Comparison of ENCODE assay signal across 13 cellular contexts in genomic region chr16:21647562-21648164, GRCh38. TPM values are rescaled to one million over a fixed set of nuclear protein-coding genes. Genes with fewer than 3 reads are reported as not detected.
DNase-seq lines count a peak whose midpoint lies in the region; ATAC-seq and TF ChIP-seq lines count a peak whose summit lies in the region.
"Had no signal": no experiment of that assay in that cellular context is flagged by ENCODE, and none has a peak within 500 bp of the region (broad histone marks: within the 10 kb centered on the region; RNA-seq: fewer than 3 reads in every experiment).

No MANE protein-coding gene starts in this region.

- WGBS in endodermal cell (ENCODE audit: insufficient coverage in 1 of 2, insufficient read length in 1 of 2), 2 experiments, result 88 to 98% methylated on average over 8 to 9 of the region's 9 CpGs

- H3K27ac Mint-ChIP-seq in stimulated activated naive CD8-positive, alpha-beta T cell treated with anti-CD3 and anti-CD28 coated beads, Interleukin-15, Interleukin-2, amounts not matched to agents 100 ng/mL and 50 ng/mL, for 24 hours, result peak overlapping the region; percentile 91
- H3K27ac Mint-ChIP-seq in stimulated activated naive CD8-positive, alpha-beta T cell treated with anti-CD3 and anti-CD28 coated beads, Interleukin-15, amount 100 ng/mL, for 72 hours, result peak overlapping the region in 1 of 2 donors; percentile 76
- H3K27ac Mint-ChIP-seq in central memory CD8-positive, alpha-beta T cell (ENCODE audit: low read depth), result peak overlapping the region; percentile 88
- no peak overlapping the region for H3K27ac Mint-ChIP-seq in endodermal cell

- H3K9ac ChIP-seq in endodermal cell (ENCODE audit: extremely low read depth, low read length, poor library complexity, severe bottlenecking), result no peak overlapping the region

- H3K27me3 Mint-ChIP-seq in stimulated activated naive CD8-positive, alpha-beta T cell treated with anti-CD3 and anti-CD28 coated beads, Interleukin-15, Interleukin-2, amounts not matched to agents 100 ng/mL and 50 ng/mL, for 24 hours, result no peaks in the 10 kb centered on the region
- no peaks in the 10 kb centered on the region for H3K27me3 Mint-ChIP-seq in stimulated activated naive CD8-positive, alpha-beta T cell treated with anti-CD3 and anti-CD28 coated beads, Interleukin-15, amount 100 ng/mL, for 72 hours
- H3K27me3 Mint-ChIP-seq in central memory CD8-positive, alpha-beta T cell, result no peaks in the 10 kb centered on the region
- no peaks in the 10 kb centered on the region for H3K27me3 Mint-ChIP-seq in endodermal cell (ENCODE audit: insufficient read depth)

- H3K27ac ChIP-seq in endodermal cell (ENCODE audit: low read depth, low read length), result no peak overlapping the region
- H3K27ac ChIP-seq: thoracic aorta had no signal

- peaks cover 68% of the 10 kb centered on the region for H3K4me1 Mint-ChIP-seq in stimulated activated naive CD8-positive, alpha-beta T cell treated with anti-CD3 and anti-CD28 coated beads, Interleukin-15, Interleukin-2, amounts not matched to agents 100 ng/mL and 50 ng/mL, for 24 hours (ENCODE audit: low read depth)
- H3K4me1 Mint-ChIP-seq in stimulated activated naive CD8-positive, alpha-beta T cell treated with anti-CD3 and anti-CD28 coated beads, Interleukin-15, amount 100 ng/mL, for 72 hours, result peaks cover 68% of the 10 kb centered on the region
- peaks cover 50% of the 10 kb centered on the region for H3K4me1 Mint-ChIP-seq in central memory CD8-positive, alpha-beta T cell
- peaks cover 16% of the 10 kb centered on the region for H3K4me1 Mint-ChIP-seq in endodermal cell

- no peak for TF ChIP-seq CTCF in endodermal cell (conservative IDR thresholded peaks at IDR 0.05)

- H3K36me3 Mint-ChIP-seq in stimulated activated naive CD8-positive, alpha-beta T cell treated with anti-CD3 and anti-CD28 coated beads, Interleukin-15, Interleukin-2, amounts not matched to agents 100 ng/mL and 50 ng/mL, for 24 hours (ENCODE audit: low read depth), result no peaks in the 10 kb centered on the region
- peaks cover 13% of the 10 kb centered on the region for H3K36me3 Mint-ChIP-seq in central memory CD8-positive, alpha-beta T cell (ENCODE audit: insufficient read depth)
- H3K36me3 Mint-ChIP-seq in endodermal cell (ENCODE audit: low read depth), result peaks cover 9% of the 10 kb centered on the region

- peaks cover 3% of the 10 kb centered on the region for H3K4me1 ChIP-seq in endodermal cell (ENCODE audit: control insufficient read depth, insufficient read depth, low read length)

- no peaks in the 10 kb centered on the region for H3K9me3 ChIP-seq in endodermal cell (ENCODE audit: control insufficient read depth, low read length)
- H3K9me3 ChIP-seq: thoracic aorta had no signal

- H3K36me3 ChIP-seq in endodermal cell (ENCODE audit: control insufficient read depth, insufficient read depth, low read length), result peaks cover 3% of the 10 kb centered on the region
- H3K36me3 ChIP-seq: thoracic aorta had no signal

- H3K27me3 ChIP-seq in endodermal cell (ENCODE audit: control insufficient read depth, insufficient read depth, low read length, poor library complexity, severe bottlenecking), result no peaks in the 10 kb centered on the region

- H3K4me3 ChIP-seq in endodermal cell (ENCODE audit: low read length), result no peak overlapping the region
- H3K4me3 ChIP-seq: thoracic aorta had no signal

- no peak for DNase-seq in stimulated activated naive CD8-positive, alpha-beta T cell treated with anti-CD3 and anti-CD28 coated beads, Interleukin-15, amount 100 ng/mL, for 72 hours
- no peak for DNase-seq in central memory CD8-positive, alpha-beta T cell (ENCODE audit: low spot score in 2 of 2)
- no peak for DNase-seq in HK-2 (ENCODE audit: unreplicated experiment)
- DNase-seq in SKM-1 (lab: John Stamatoyannopoulos, UW; ENCODE audit: unreplicated experiment), result no peak
- DNase-seq in endodermal cell, result no peak
- no peak for DNase-seq in inferior parietal cortex (ENCODE audit: extremely low spot score)
- DNase-seq: AML-193, MV-4-11, NCI-H748 treated with DMSO at 0.1 percent for 48 hours, SW 1271 had no signal

- peak overlapping the region; percentile 48 for H3K4me3 Mint-ChIP-seq in stimulated activated naive CD8-positive, alpha-beta T cell treated with anti-CD3 and anti-CD28 coated beads, Interleukin-15, Interleukin-2, amounts not matched to agents 100 ng/mL and 50 ng/mL, for 24 hours
- peak overlapping the region in 1 of 2 donors; percentile 66 for H3K4me3 Mint-ChIP-seq in stimulated activated naive CD8-positive, alpha-beta T cell treated with anti-CD3 and anti-CD28 coated beads, Interleukin-15, amount 100 ng/mL, for 72 hours
- peak overlapping the region; percentile 66 for H3K4me3 Mint-ChIP-seq in central memory CD8-positive, alpha-beta T cell
- H3K4me3 Mint-ChIP-seq in endodermal cell, result no peak overlapping the region

- H3K9me3 Mint-ChIP-seq in stimulated activated naive CD8-positive, alpha-beta T cell treated with anti-CD3 and anti-CD28 coated beads, Interleukin-15, Interleukin-2, amounts not matched to agents 100 ng/mL and 50 ng/mL, for 24 hours, result no peaks in the 10 kb centered on the region
- no peaks in the 10 kb centered on the region for H3K9me3 Mint-ChIP-seq in stimulated activated naive CD8-positive, alpha-beta T cell treated with anti-CD3 and anti-CD28 coated beads, Interleukin-15, amount 100 ng/mL, for 72 hours
- H3K9me3 Mint-ChIP-seq in central memory CD8-positive, alpha-beta T cell, result no peaks in the 10 kb centered on the region
- H3K9me3 Mint-ChIP-seq in endodermal cell, result no peaks in the 10 kb centered on the region

- no peak for ATAC-seq in stimulated activated naive CD8-positive, alpha-beta T cell treated with anti-CD3 and anti-CD28 coated beads, Interleukin-15, amount 100 ng/mL, for 72 hours
- ATAC-seq in HG03354 (IDR thresholded peaks at IDR 0.05; ENCODE audit: poor library complexity, severe bottlenecking, unreplicated experiment), result peak; percentile 10
- no peak for ATAC-seq in central memory CD8-positive, alpha-beta T cell (replicated peaks; ENCODE audit: extremely low read depth, poor library complexity, severe bottlenecking)

RNA-seq across cellular contexts. Expression of gene IGSF6, which starts 4.7 kb away (rescaled TPM):
- not detected for total RNA-seq in endodermal cell
- polyA plus RNA-seq in endodermal cell (2013, experiment 1 of 2), result not detected
- not detected for polyA plus RNA-seq in endodermal cell (2013, experiment 2 of 2)

RNA-seq across cellular contexts. Expression of gene OTOA, which starts 16.1 kb away (rescaled TPM):
- under 1 TPM; 0.07 to 0.09 TPM for total RNA-seq in endodermal cell
- polyA plus RNA-seq in endodermal cell (2013, experiment 1 of 2), result 0.18 TPM
- polyA plus RNA-seq in endodermal cell (2013, experiment 2 of 2), result 0.17 TPM

RNA-seq across cellular contexts. Expression of gene METTL9, which starts 48.3 kb away (rescaled TPM):
- total RNA-seq in endodermal cell, result 100 to 1,000 TPM; 145 to 149 TPM
- polyA plus RNA-seq in endodermal cell (2013, experiment 1 of 2), result 188 TPM
- 168 TPM for polyA plus RNA-seq in endodermal cell (2013, experiment 2 of 2)
